Comparison of ENCODE assay signal across 1 cellular context in genomic region chr7:76998263-76998666, GRCh38.
TF ChIP-seq lines count a peak whose summit lies in the region.

No MANE protein-coding gene starts in this region.

TF ChIP-seq in IMR-90, 13 proteins besides CTCF, POLR2A, EP300 and RAD21:
- no peak for TF ChIP-seq BHLHE40 (IDR thresholded peaks at IDR 0.05; ENCODE audit: low read depth, low read length)
- TF ChIP-seq CEBPB (IDR thresholded peaks at IDR 0.05; ENCODE audit: low read depth, low read length): no peak
- TF ChIP-seq MAZ (IDR thresholded peaks at IDR 0.05; ENCODE audit: borderline replicate concordance, low read depth, low read length): no peak
- no peak for TF ChIP-seq RCOR1 (IDR thresholded peaks at IDR 0.05; ENCODE audit: insufficient replicate concordance, low read length)
- no peak for TF ChIP-seq NFE2L2 (IDR thresholded peaks at IDR 0.05; ENCODE audit: low read depth, low read length)
- TF ChIP-seq CHD1 (IDR thresholded peaks at IDR 0.05; ENCODE audit: low read depth, low read length): no peak
- TF ChIP-seq ELK1 (IDR thresholded peaks at IDR 0.05; ENCODE audit: borderline replicate concordance, low read depth, low read length): no peak
- no peak for TF ChIP-seq FOS (IDR thresholded peaks at IDR 0.05; ENCODE audit: low read depth, low read length)
- TF ChIP-seq MXI1 (IDR thresholded peaks at IDR 0.05; ENCODE audit: borderline replicate concordance, low read depth, low read length): no peak
- TF ChIP-seq SMC3 (IDR thresholded peaks at IDR 0.05; ENCODE audit: low read depth, low read length): no peak
